ENCODE assay signal across 8 cellular contexts in genomic region chr21:36097427-36098230, GRCh38. TPM values are rescaled to one million over a fixed set of nuclear protein-coding genes. Genes with fewer than 3 reads are reported as not detected.
DNase-seq lines count a peak whose midpoint lies in the region; ATAC-seq and TF ChIP-seq lines count a peak whose summit lies in the region.
"Had no signal": no experiment of that assay in that cellular context is flagged by ENCODE, and none has a peak within 500 bp of the region (broad histone marks: within the 10 kb centered on the region; RNA-seq: fewer than 3 reads in every experiment).

No MANE protein-coding gene starts in this region.

- DNase-seq in M059J (ENCODE audit: low read depth) (peak; percentile 93), epithelial cell of proximal tubule (ENCODE audit: low read depth) (peak; percentile 82), UCSD-AML1 (lab: John Stamatoyannopoulos, UW; ENCODE audit: unreplicated experiment) (no peak), HUDEP-2 (lab: John Stamatoyannopoulos, UW; ENCODE audit: unreplicated experiment in 76 of 76) (no peak)
- no peak for DNase-seq in activated CD4-positive, alpha-beta T cell treated with anti-CD3 and anti-CD28 coated beads, Interleukin-2, amount 10 ng/mL, durations not matched to agents 24 days and 14 days
- DNase-seq: caudate nucleus had no signal

- peak overlapping the region; percentile 31 for H3K27ac Mint-ChIP-seq in stimulated activated memory B cell treated with anti-CD40 and anti-IgM and Interleukin-4, amounts not matched to agents 10 μg/mL and 1 μg/mL and 100 μg/mL, for 72 hours
- no peak overlapping the region for H3K27ac Mint-ChIP-seq in activated CD4-positive, alpha-beta T cell treated with anti-CD3 and anti-CD28 coated beads, Interleukin-2, amount 10 ng/mL, durations not matched to agents 24 days and 14 days

- intact Hi-C loops in activated CD4-positive, alpha-beta T cell treated with anti-CD3 and anti-CD28 coated beads, Interleukin-2, amount 10 ng/mL, durations not matched to agents 24 days and 14 days (cut with micrococcal nuclease) = no loop called here

- H3K36me3 Mint-ChIP-seq in stimulated activated memory B cell treated with anti-CD40 and anti-IgM and Interleukin-4, amounts not matched to agents 10 μg/mL and 1 μg/mL and 100 μg/mL, for 72 hours = peaks cover 8% of the 10 kb centered on the region
- H3K36me3 Mint-ChIP-seq in activated CD4-positive, alpha-beta T cell treated with anti-CD3 and anti-CD28 coated beads, Interleukin-2, amount 10 ng/mL, durations not matched to agents 24 days and 14 days (ENCODE audit: low read depth) = peaks cover 6% of the 10 kb centered on the region

- peaks cover 10% of the 10 kb centered on the region for H3K27me3 Mint-ChIP-seq in stimulated activated memory B cell treated with anti-CD40 and anti-IgM and Interleukin-4, amounts not matched to agents 10 μg/mL and 1 μg/mL and 100 μg/mL, for 72 hours
- H3K27me3 Mint-ChIP-seq in activated CD4-positive, alpha-beta T cell treated with anti-CD3 and anti-CD28 coated beads, Interleukin-2, amount 10 ng/mL, durations not matched to agents 24 days and 14 days = peaks cover 2% of the 10 kb centered on the region

- H3K4me3 Mint-ChIP-seq in stimulated activated memory B cell treated with anti-CD40 and anti-IgM and Interleukin-4, amounts not matched to agents 10 μg/mL and 1 μg/mL and 100 μg/mL, for 72 hours = no peak overlapping the region
- no peak overlapping the region for H3K4me3 Mint-ChIP-seq in activated CD4-positive, alpha-beta T cell treated with anti-CD3 and anti-CD28 coated beads, Interleukin-2, amount 10 ng/mL, durations not matched to agents 24 days and 14 days

- peak; percentile 61 for ATAC-seq in GM21529 (IDR thresholded peaks at IDR 0.05; ENCODE audit: unreplicated experiment)
- peak; percentile 81 for ATAC-seq in stimulated activated memory B cell treated with anti-CD40 and anti-IgM and Interleukin-4, amounts not matched to agents 10 μg/mL and 1 μg/mL and 100 μg/mL, for 72 hours

- no peak overlapping the region for H3K4me3 ChIP-seq in epithelial cell of proximal tubule (ENCODE audit: low read depth, low read length)

- H3K4me1 Mint-ChIP-seq in stimulated activated memory B cell treated with anti-CD40 and anti-IgM and Interleukin-4, amounts not matched to agents 10 μg/mL and 1 μg/mL and 100 μg/mL, for 72 hours = peaks cover 11% of the 10 kb centered on the region
- H3K4me1 Mint-ChIP-seq in activated CD4-positive, alpha-beta T cell treated with anti-CD3 and anti-CD28 coated beads, Interleukin-2, amount 10 ng/mL, durations not matched to agents 24 days and 14 days = peaks cover 2% of the 10 kb centered on the region

- TF ChIP-seq CTCF in epithelial cell of proximal tubule (conservative IDR thresholded peaks at IDR 0.05; ENCODE audit: low read depth, low read length) = no peak

- H3K9me3 Mint-ChIP-seq in stimulated activated memory B cell treated with anti-CD40 and anti-IgM and Interleukin-4, amounts not matched to agents 10 μg/mL and 1 μg/mL and 100 μg/mL, for 72 hours = peaks cover 6% of the 10 kb centered on the region
- peaks cover 7% of the 10 kb centered on the region for H3K9me3 Mint-ChIP-seq in activated CD4-positive, alpha-beta T cell treated with anti-CD3 and anti-CD28 coated beads, Interleukin-2, amount 10 ng/mL, durations not matched to agents 24 days and 14 days

RNA-seq across cellular contexts. Expression of gene CBR1, which starts 27.8 kb away (rescaled TPM):
- 314 and 339 TPM in 2 replicates for total RNA-seq in M059J (2014; rRNA removed; shearing (Covaris generic))
- 118 and 128 TPM in 2 replicates for total RNA-seq in epithelial cell of proximal tubule
- total RNA-seq in activated CD4-positive, alpha-beta T cell treated with anti-CD3 and anti-CD28 coated beads, Interleukin-2, amount 10 ng/mL, durations not matched to agents 24 days and 14 days = 60.0 and 63.8 TPM in 2 replicates

RNA-seq across cellular contexts. Expression of gene CBR3, which starts 37.2 kb away (rescaled TPM):
- total RNA-seq in M059J (2014; rRNA removed; shearing (Covaris generic)) = 57.9 and 75.6 TPM in 2 replicates
- total RNA-seq in epithelial cell of proximal tubule = 12.8 and 17.7 TPM in 2 replicates
- 17.2 and 19.8 TPM in 2 replicates for total RNA-seq in activated CD4-positive, alpha-beta T cell treated with anti-CD3 and anti-CD28 coated beads, Interleukin-2, amount 10 ng/mL, durations not matched to agents 24 days and 14 days

RNA-seq across cellular contexts. Expression of gene SETD4, which starts 37.3 kb away (rescaled TPM):
- 16.7 and 20.1 TPM in 2 replicates for total RNA-seq in M059J (2014; rRNA removed; shearing (Covaris generic))
- total RNA-seq in epithelial cell of proximal tubule = 19.7 and 36.2 TPM in 2 replicates
- 23.2 and 23.8 TPM in 2 replicates for total RNA-seq in activated CD4-positive, alpha-beta T cell treated with anti-CD3 and anti-CD28 coated beads, Interleukin-2, amount 10 ng/mL, durations not matched to agents 24 days and 14 days

RNA-seq across cellular contexts. Expression of gene DOP1B, which starts 59.0 kb away (rescaled TPM):
- 46.8 and 54.3 TPM in 2 replicates for total RNA-seq in M059J (2014; rRNA removed; shearing (Covaris generic))
- 37.6 and 40.7 TPM in 2 replicates for total RNA-seq in epithelial cell of proximal tubule
- 16.0 and 17.5 TPM in 2 replicates for total RNA-seq in activated CD4-positive, alpha-beta T cell treated with anti-CD3 and anti-CD28 coated beads, Interleukin-2, amount 10 ng/mL, durations not matched to agents 24 days and 14 days

Comparison
In these comparisons a context has a peak if more than half of its experiments do, and no peak if none do; other contexts are left out.
1. DNase-seq: peak in M059J (single experiment) and epithelial cell of proximal tubule (single experiment); none in UCSD-AML1 (single experiment), HUDEP-2 (0 of 76) and activated CD4-positive, alpha-beta T cell treated with anti-CD3 and anti-CD28 coated beads, Interleukin-2, amount 10 ng/mL, durations not matched to agents 24 days and 14 days (single experiment).